In the genomic region with DNA sequence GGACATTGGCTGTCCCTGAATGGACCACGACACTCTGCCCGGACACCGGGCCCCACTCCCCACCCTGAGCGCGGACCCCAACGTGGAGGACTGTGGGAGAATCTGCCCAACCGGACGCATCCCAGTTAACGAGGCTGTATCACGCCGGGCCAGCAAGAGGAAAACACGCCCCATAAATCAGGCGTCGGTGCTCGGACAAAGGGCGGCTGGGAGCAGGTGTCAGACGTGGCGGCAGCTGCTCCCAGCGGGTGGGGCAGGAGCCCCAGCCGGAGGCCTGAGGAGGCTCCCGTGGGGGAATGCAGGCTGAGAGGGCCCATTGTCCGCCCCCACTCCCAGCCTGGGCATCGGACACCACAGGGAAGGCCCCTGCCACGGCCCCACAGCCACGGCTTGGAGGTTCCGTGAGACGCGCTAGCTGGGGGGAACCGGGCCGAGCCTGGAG, we compare ENCODE assay signal across 12 cellular contexts. TPM values are rescaled to one million over a fixed set of nuclear protein-coding genes. Genes with fewer than 3 reads are reported as not detected.
DNase-seq lines count a peak whose midpoint lies in the region; ATAC-seq and TF ChIP-seq lines count a peak whose summit lies in the region.
"Had no signal": no experiment of that assay in that cellular context is flagged by ENCODE, and none has a peak within 500 bp of the region (broad histone marks: within the 10 kb centered on the region; RNA-seq: fewer than 3 reads in every experiment).

No MANE protein-coding gene starts in this region.

- H3K36me3 ChIP-seq in WERI-Rb-1 (peaks cover 18% of the 10 kb centered on the region), thymus (ENCODE audit: control insufficient read depth, insufficient read depth) (peaks cover 45% of the 10 kb centered on the region)
- H3K36me3 ChIP-seq: HAP-1 had no signal

- H3K9me3 Mint-ChIP-seq in type B pancreatic cell = no peaks in the 10 kb centered on the region
- no peaks in the 10 kb centered on the region for H3K9me3 Mint-ChIP-seq in activated naive CD8-positive, alpha-beta T cell treated with anti-CD3 and anti-CD28 coated beads, Interleukin-2, amount 50 U/mL, for 24 hours

- H3K27me3 Mint-ChIP-seq in type B pancreatic cell = no peaks in the 10 kb centered on the region
- no peaks in the 10 kb centered on the region for H3K27me3 Mint-ChIP-seq in activated naive CD8-positive, alpha-beta T cell treated with anti-CD3 and anti-CD28 coated beads, Interleukin-2, amount 50 U/mL, for 24 hours

- H3K4me1 Mint-ChIP-seq in type B pancreatic cell (ENCODE audit: unreplicated experiment) = peaks cover 8% of the 10 kb centered on the region
- peaks cover 22% of the 10 kb centered on the region for H3K4me1 Mint-ChIP-seq in activated naive CD8-positive, alpha-beta T cell treated with anti-CD3 and anti-CD28 coated beads, Interleukin-2, amount 50 U/mL, for 24 hours

- no peak for TF ChIP-seq CTCF in WERI-Rb-1 (IDR thresholded peaks at IDR 0.05; ENCODE audit: low read depth, low read length)
- TF ChIP-seq CTCF in type B pancreatic cell (conservative IDR thresholded peaks at IDR 0.05) = no peak

- H3K4me3 Mint-ChIP-seq in type B pancreatic cell = no peak overlapping the region
- H3K4me3 Mint-ChIP-seq in activated naive CD8-positive, alpha-beta T cell treated with anti-CD3 and anti-CD28 coated beads, Interleukin-2, amount 50 U/mL, for 24 hours = no peak overlapping the region

- peak; percentile 12 for DNase-seq in DMS79 treated with DMSO at 0.1 percent for 48 hours (lab: John Stamatoyannopoulos, UW)
- no peak for DNase-seq in DMS79 (lab: John Stamatoyannopoulos, UW)
- DNase-seq in WERI-Rb-1 = peak; percentile 82
- DNase-seq in medulla oblongata (ENCODE audit: extremely low spot score) = peak; percentile 86
- no peak for DNase-seq in type B pancreatic cell (ENCODE audit: extremely low spot score, unreplicated experiment)
- DNase-seq in activated naive CD8-positive, alpha-beta T cell treated with anti-CD3 and anti-CD28 coated beads, Interleukin-2, amount 50 U/mL, for 24 hours = no peak
- DNase-seq: 8988T; SK-N-SH; stimulated activated CD4-positive, alpha-beta T cell treated with anti-CD3 and anti-CD28 coated beads, Interleukin-2, amount 100 ng/mL, for 48 hours had no signal

- no peak for ATAC-seq in activated naive CD8-positive, alpha-beta T cell treated with anti-CD3 and anti-CD28 coated beads, Interleukin-2, amount 50 U/mL, for 24 hours
- no peak for ATAC-seq in GM21367 (IDR thresholded peaks at IDR 0.05; ENCODE audit: unreplicated experiment)

- H3K9me3 ChIP-seq in WERI-Rb-1 (ENCODE audit: severe bottlenecking) (no peaks in the 10 kb centered on the region), thymus (ENCODE audit: control insufficient read depth) (no peaks in the 10 kb centered on the region)
- H3K9me3 ChIP-seq: HAP-1, SK-N-SH had no signal

- no peak overlapping the region for H3K27ac Mint-ChIP-seq in type B pancreatic cell
- H3K27ac Mint-ChIP-seq in activated naive CD8-positive, alpha-beta T cell treated with anti-CD3 and anti-CD28 coated beads, Interleukin-2, amount 50 U/mL, for 24 hours = no peak overlapping the region

- peak overlapping the region; percentile 16; the same call in 1 of the 2 replicates for H3K4me3 ChIP-seq in WERI-Rb-1 (ENCODE audit: low read depth, low read length)
- H3K4me3 ChIP-seq in thymus (ENCODE audit: low read length) = no peak overlapping the region
- H3K4me3 ChIP-seq: HAP-1 had no signal

- H3K4me1 ChIP-seq in thymus (ENCODE audit: control insufficient read depth, insufficient read depth, low read length) = peaks cover 32% of the 10 kb centered on the region
- H3K4me1 ChIP-seq: HAP-1 had no signal

- 88% methylated on average over 30 of the region's 30 CpGs for WGBS in thymus

- no peaks in the 10 kb centered on the region for H3K36me3 Mint-ChIP-seq in type B pancreatic cell
- H3K36me3 Mint-ChIP-seq in activated naive CD8-positive, alpha-beta T cell treated with anti-CD3 and anti-CD28 coated beads, Interleukin-2, amount 50 U/mL, for 24 hours (ENCODE audit: low read depth) = no peaks in the 10 kb centered on the region

- no peaks in the 10 kb centered on the region for H3K27me3 ChIP-seq in WERI-Rb-1 (ENCODE audit: insufficient read depth, low read depth, severe bottlenecking)
- no peaks in the 10 kb centered on the region for H3K27me3 ChIP-seq in thymus (ENCODE audit: control insufficient read depth, insufficient read depth)

- H3K27ac ChIP-seq in WERI-Rb-1 (peak overlapping the region; percentile 88), thymus (ENCODE audit: low read depth) (peak overlapping the region; percentile 26)

RNA-seq across cellular contexts. Expression of gene NOTCH1, which starts 19.2 kb away (rescaled TPM):
- 15.9 TPM for polyA plus RNA-seq in thymus
- 36.5 and 53.1 TPM in 2 replicates for total RNA-seq in type B pancreatic cell (ENCODE audit: low replicate concordance)

RNA-seq across cellular contexts. Expression of gene SEC16A, which starts 43.8 kb away (rescaled TPM):
- polyA plus RNA-seq in thymus = 89.7 TPM
- total RNA-seq in type B pancreatic cell (ENCODE audit: low replicate concordance) = 74.6 and 95.0 TPM in 2 replicates

Comparison
In these comparisons a context has a peak if more than half of its experiments do, and no peak if none do; other contexts are left out.
1. DNase-seq: peak in DMS79 treated with DMSO at 0.1 percent for 48 hours (single experiment), WERI-Rb-1 (single experiment) and medulla oblongata (single experiment); none in DMS79 (single experiment), type B pancreatic cell (single experiment) and activated naive CD8-positive, alpha-beta T cell treated with anti-CD3 and anti-CD28 coated beads, Interleukin-2, amount 50 U/mL, for 24 hours (single experiment).